ENCODE assay signal across 8 cellular contexts in genomic region chr1:234398849-234399381, GRCh38. TPM values are rescaled to one million over a fixed set of nuclear protein-coding genes. Genes with fewer than 3 reads are reported as not detected.
DNase-seq lines count a peak whose midpoint lies in the region; ATAC-seq and TF ChIP-seq lines count a peak whose summit lies in the region.

No MANE protein-coding gene starts in this region.

- no peaks in the 10 kb centered on the region for H3K4me1 ChIP-seq in mucosa of descending colon (ENCODE audit: low read depth)

- intact Hi-C loops in mucosa of descending colon (cut with DNase I, micrococcal nuclease), result no loop called here

- no peak overlapping the region for H3K4me3 ChIP-seq in mucosa of descending colon

- DNase-seq in GM13976 (ENCODE audit: low spot score) (peak; percentile 57), mucosa of descending colon (no peak), SHP77 treated with DMSO at 0.1 percent for 48 hours (lab: John Stamatoyannopoulos, UW) (no peak), T1000 (lab: John Stamatoyannopoulos, UW) (no peak)
- no peak for DNase-seq in stimulated activated CD4-positive, alpha-beta T cell treated with anti-CD3 and anti-CD28 coated beads, Interleukin-15, amount 100 ng/mL, for 24 hours
- DNase-seq in activated CD4-positive, alpha-beta T cell treated with anti-CD3 and anti-CD28 coated beads, Interleukin-2, amount 50 U/mL, for 4 hours, result no peak

- in situ Hi-C loops in GM13976 (cut with MboI; ENCODE audit: low sequenced_read_pairs, unreplicated experiment), result no loop called here

- TF ChIP-seq CTCF in GM13976 (IDR thresholded peaks at IDR 0.05; ENCODE audit: borderline replicate concordance, control extremely low read depth, extremely low read depth, insufficient read depth, missing control alignments) (no peak), mucosa of descending colon (IDR thresholded peaks at IDR 0.05) (no peak)

- peak; percentile 59 for ATAC-seq in HG02642 (IDR thresholded peaks at IDR 0.05; ENCODE audit: poor library complexity, unreplicated experiment)
- ATAC-seq in SK-N-SH treated with all-trans-retinoic acid at 6 μM for 48 hours, result peak; percentile 68
- peak; percentile 36 for ATAC-seq in mucosa of descending colon

- H3K9me3 ChIP-seq in mucosa of descending colon, result no peaks in the 10 kb centered on the region

- H3K36me3 ChIP-seq in mucosa of descending colon (ENCODE audit: low read depth), result no peaks in the 10 kb centered on the region

TF ChIP-seq in SK-N-SH treated with all-trans-retinoic acid at 6 μM for 48 hours, 23 proteins besides CTCF, POLR2A, EP300 and RAD21:
- TF ChIP-seq ZFP3 (CRISPR knock-in tag; IDR thresholded peaks at IDR 0.05) (no peak), ZC3H10 (CRISPR knock-in tag; IDR thresholded peaks at IDR 0.05) (peak; percentile 18; the same call in 1 of the 2 replicates)
TF ChIP-seq in SK-N-SH treated with all-trans-retinoic acid at 6 μM for 48 hours: peak in this region for 1.

RNA-seq across cellular contexts. Expression of gene COA6, which starts 25.7 kb away (rescaled TPM):
- total RNA-seq in mucosa of descending colon, result 10 to 100 TPM; 29.6 to 33.1 (median 29.8) TPM
